In the genomic region with DNA sequence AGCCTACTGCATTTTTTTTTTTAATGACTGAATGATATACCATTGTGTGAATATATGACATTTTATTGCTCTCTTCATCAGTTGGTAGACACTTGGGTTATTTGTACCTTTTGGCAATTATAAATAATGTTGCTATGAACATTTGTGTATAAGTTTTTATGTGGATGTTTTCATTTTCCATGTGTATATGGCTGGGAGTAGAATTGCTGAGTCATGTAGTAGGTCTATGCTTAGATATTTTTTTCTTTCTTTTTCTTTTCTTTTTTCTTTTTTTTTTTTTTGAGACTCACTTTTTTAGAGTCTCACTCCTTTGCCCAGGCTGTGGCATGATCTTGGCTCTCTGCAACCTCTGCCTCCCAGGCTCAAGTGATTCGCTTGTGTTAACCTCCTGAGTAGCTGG, we compare ENCODE assay signal across 18 cellular contexts. TPM values are rescaled to one million over a fixed set of nuclear protein-coding genes. Genes with fewer than 3 reads are reported as not detected.
DNase-seq lines count a peak whose midpoint lies in the region; ATAC-seq and TF ChIP-seq lines count a peak whose summit lies in the region.
"Had no signal": no experiment of that assay in that cellular context is flagged by ENCODE, and none has a peak within 500 bp of the region (broad histone marks: within the 10 kb centered on the region; RNA-seq: fewer than 3 reads in every experiment).

No MANE protein-coding gene starts in this region.

- WGBS in thyroid gland, 2 donors: 89 to 92% methylated on average over 1 of the region's 1 CpG

- no peak overlapping the region for H2AFZ ChIP-seq in Karpas-422 (ENCODE audit: low read length)
- no peak overlapping the region for H2AFZ ChIP-seq in osteoblast (ENCODE audit: low read length)

- H3K36me3 ChIP-seq in Karpas-422 (ENCODE audit: insufficient read depth, low read length) (peaks cover 18% of the 10 kb centered on the region), brain microvascular endothelial cell (replicated peaks) (peaks cover 11% of the 10 kb centered on the region), osteoblast (ENCODE audit: insufficient read depth, low read length) (peaks cover 16% of the 10 kb centered on the region), thyroid gland (peaks cover 0 to 7% of the 10 kb centered on the region in 2 donors)
- H3K36me3 ChIP-seq: breast epithelium had no signal

- H3K9ac ChIP-seq in Karpas-422 (ENCODE audit: low read length): no peak overlapping the region
- H3K9ac ChIP-seq: BLaER1 treated with 17β-estradiol and CSF1 and Interleukin-3, amounts not matched to agents 10 nM and 100 nM had no signal

- in situ Hi-C loops in brain microvascular endothelial cell (cut with HindIII; ENCODE audit: low pct_ligation_motif_present, low sequenced_read_pairs): no loop called here

- no peaks in the 10 kb centered on the region for H3K9me3 Mint-ChIP-seq in activated CD8-positive, alpha-beta memory T cell treated with anti-CD3 and anti-CD28 coated beads, Interleukin-2, amount 10 ng/mL, durations not matched to agents 7 days and 5 days (ENCODE audit: low read depth)
- H3K9me3 Mint-ChIP-seq: memory B cell had no signal

- H3K27ac ChIP-seq in Karpas-422 (ENCODE audit: low read length): peak overlapping the region; percentile 36; the same call in 1 of the 2 replicates
- H3K27ac ChIP-seq in brain microvascular endothelial cell: peak overlapping the region; percentile 6
- H3K27ac ChIP-seq in osteoblast (ENCODE audit: low read depth, low read length): peak overlapping the region; percentile 12
- H3K27ac ChIP-seq in thyroid gland: peak overlapping the region in 1 of 3 donors; percentile 21
- H3K27ac ChIP-seq: breast epithelium, gastroesophageal sphincter, HL-60, vagina had no signal

- peak overlapping the region; percentile 34 for H3K27ac Mint-ChIP-seq in activated CD8-positive, alpha-beta memory T cell treated with anti-CD3 and anti-CD28 coated beads, Interleukin-2, amount 10 ng/mL, durations not matched to agents 7 days and 5 days
- H3K27ac Mint-ChIP-seq: memory B cell had no signal

- H3K4me3 Mint-ChIP-seq in activated CD8-positive, alpha-beta memory T cell treated with anti-CD3 and anti-CD28 coated beads, Interleukin-2, amount 10 ng/mL, durations not matched to agents 7 days and 5 days: no peak overlapping the region
- H3K4me3 Mint-ChIP-seq: memory B cell had no signal

- no peaks in the 10 kb centered on the region for H3K9me3 ChIP-seq in Karpas-422 (ENCODE audit: low read length)
- no peaks in the 10 kb centered on the region for H3K9me3 ChIP-seq in osteoblast (ENCODE audit: low read depth, low read length)
- H3K9me3 ChIP-seq in thyroid gland: no peaks in the 10 kb centered on the region
- H3K9me3 ChIP-seq: breast epithelium, gastroesophageal sphincter, vagina had no signal

- TF ChIP-seq CTCF in brain microvascular endothelial cell (IDR thresholded peaks at IDR 0.05; ENCODE audit: low read depth, low read length, missing control alignments): no peak
- no peak for TF ChIP-seq CTCF in osteoblast (IDR thresholded peaks at IDR 0.05; ENCODE audit: extremely low read depth, low read depth, low read length)
- no peak for TF ChIP-seq CTCF in thyroid gland (IDR thresholded peaks at IDR 0.05)

- ATAC-seq in activated CD8-positive, alpha-beta memory T cell treated with anti-CD3 and anti-CD28 coated beads, Interleukin-2, amount 10 ng/mL, durations not matched to agents 7 days and 5 days: no peak
- ATAC-seq: gastroesophageal sphincter had no signal

- peaks cover 8% of the 10 kb centered on the region; the same call in 1 of the 2 replicates for H4K20me1 ChIP-seq in Karpas-422 (ENCODE audit: insufficient read depth, low read depth, low read length)
- H4K20me1 ChIP-seq in osteoblast (ENCODE audit: insufficient read depth, low read length): peaks cover 7% of the 10 kb centered on the region

- peaks cover 19% of the 10 kb centered on the region for H3K4me1 Mint-ChIP-seq in activated CD8-positive, alpha-beta memory T cell treated with anti-CD3 and anti-CD28 coated beads, Interleukin-2, amount 10 ng/mL, durations not matched to agents 7 days and 5 days

- CTCF ChIA-PET in activated CD8-positive, alpha-beta memory T cell treated with anti-CD3 and anti-CD28 coated beads, Interleukin-2, amount 10 ng/mL, durations not matched to agents 7 days and 5 days (lab: Charles Lee): interaction anchor here (0.6 kb wide), 1 partner anchor 9 kb away, joined by 3 read pairs; no protein-coding TSS in a partner anchor

- DNase-seq in activated CD8-positive, alpha-beta memory T cell treated with anti-CD3 and anti-CD28 coated beads, Interleukin-2, amount 10 ng/mL, durations not matched to agents 7 days and 5 days: no peak
- DNase-seq in activated CD8-positive, alpha-beta memory T cell treated with anti-CD3 and anti-CD28 coated beads for 24 hours: no peak
- DNase-seq in Karpas-422 (no peak), brain microvascular endothelial cell (no peak), osteoblast (ENCODE audit: insufficient read length, low spot score, missing footprints) (peak; percentile 67), thyroid gland (no peak), NCI-H146 (lab: John Stamatoyannopoulos, UW) (no peak)
- DNase-seq in stimulated activated CD4-positive, alpha-beta T cell treated with anti-CD3 and anti-CD28 coated beads, Interleukin-4, amount 100 ng/mL, for 1 hour: no peak
- DNase-seq: activated CD4-positive, alpha-beta T cell treated with anti-CD3 and anti-CD28 coated beads for 48 hours; kidney glomerular epithelial cell; NCI-H2029; stimulated activated CD4-positive, alpha-beta T cell treated with anti-CD3 and anti-CD28 coated beads, Interleukin-2, amount 100 ng/mL, for 24 hours had no signal

- H3K4me2 ChIP-seq in Karpas-422 (ENCODE audit: low read depth, low read length, poor library complexity, severe bottlenecking) (no peak overlapping the region), osteoblast (ENCODE audit: insufficient read depth, low read length) (no peak overlapping the region)

- H3K4me1 ChIP-seq in Karpas-422 (ENCODE audit: low read length) (peaks cover 32% of the 10 kb centered on the region), osteoblast (ENCODE audit: insufficient read depth, low read length) (peaks cover 2% of the 10 kb centered on the region), thyroid gland (peaks cover 15 to 19% of the 10 kb centered on the region in 2 donors)
- H3K4me1 ChIP-seq: breast epithelium had no signal

- no peaks in the 10 kb centered on the region for H3K27me3 ChIP-seq in Karpas-422 (ENCODE audit: low read length)
- no peaks in the 10 kb centered on the region for H3K27me3 ChIP-seq in brain microvascular endothelial cell (replicated peaks)
- no peaks in the 10 kb centered on the region for H3K27me3 ChIP-seq in osteoblast (ENCODE audit: insufficient read depth, low read length)
- H3K27me3 ChIP-seq in thyroid gland: no peaks in the 10 kb centered on the region
- H3K27me3 ChIP-seq: BLaER1 treated with 17β-estradiol and CSF1 and Interleukin-3, amounts not matched to agents 10 nM and 100 nM; breast epithelium; gastroesophageal sphincter; vagina had no signal

- H3K79me2 ChIP-seq in Karpas-422 (ENCODE audit: low read length) (peaks cover 99% of the 10 kb centered on the region), osteoblast (ENCODE audit: insufficient read depth, low read length) (peaks cover 88% of the 10 kb centered on the region)

- H3K4me3 ChIP-seq in Karpas-422 (ENCODE audit: low read length) (no peak overlapping the region), brain microvascular endothelial cell (ENCODE audit: low read depth, low read length) (no peak overlapping the region), osteoblast (ENCODE audit: insufficient read depth, low read length) (no peak overlapping the region), thyroid gland (replicated peaks in 1 of 3) (no peak overlapping the region)
- H3K4me3 ChIP-seq: BLaER1 treated with 17β-estradiol and CSF1 and Interleukin-3, amounts not matched to agents 10 nM and 100 nM; breast epithelium; gastroesophageal sphincter; vagina had no signal

- no peak for TF ChIP-seq POLR2A in thyroid gland (IDR thresholded peaks at IDR 0.05)

- H3K27me3 Mint-ChIP-seq in activated CD8-positive, alpha-beta memory T cell treated with anti-CD3 and anti-CD28 coated beads, Interleukin-2, amount 10 ng/mL, durations not matched to agents 7 days and 5 days: no peaks in the 10 kb centered on the region
- H3K27me3 Mint-ChIP-seq: memory B cell had no signal

- intact Hi-C loops in thyroid gland (cut with DNase I): no loop called here

- peaks cover 62% of the 10 kb centered on the region for H3K36me3 Mint-ChIP-seq in activated CD8-positive, alpha-beta memory T cell treated with anti-CD3 and anti-CD28 coated beads, Interleukin-2, amount 10 ng/mL, durations not matched to agents 7 days and 5 days

- H3K9me2 ChIP-seq in Karpas-422 (replicated peaks; ENCODE audit: insufficient read depth, low read length): no peaks in the 10 kb centered on the region

RNA-seq across cellular contexts. Expression of a gene that starts 32.9 kb away (rescaled TPM):
- 10 to 100 TPM; 36.2 to 41.2 TPM for total RNA-seq in activated CD8-positive, alpha-beta memory T cell treated with anti-CD3 and anti-CD28 coated beads, Interleukin-2, amount 10 ng/mL, durations not matched to agents 7 days and 5 days
- 47.1 and 48.1 TPM in 2 replicates for total RNA-seq in Karpas-422 (2014; rRNA removed; shearing (Covaris generic); ENCODE audit: low replicate concordance)
- total RNA-seq in osteoblast (43.4 and 48.0 TPM in 2 replicates), thyroid gland (10 to 100 TPM; 68.5 to 92.7 (median 80.8) TPM)

RNA-seq across cellular contexts. Expression of a gene that starts 34.8 kb away (rescaled TPM):
- 100 to 1,000 TPM; 143 to 155 TPM for total RNA-seq in activated CD8-positive, alpha-beta memory T cell treated with anti-CD3 and anti-CD28 coated beads, Interleukin-2, amount 10 ng/mL, durations not matched to agents 7 days and 5 days
- 79.3 and 83.1 TPM in 2 replicates for total RNA-seq in Karpas-422 (2014; rRNA removed; shearing (Covaris generic); ENCODE audit: low replicate concordance)
- total RNA-seq in osteoblast: 129 and 136 TPM in 2 replicates
- total RNA-seq in thyroid gland: 100 to 1,000 TPM in 3 of 4 donors, 10 to 100 TPM in 1; 78.1 to 118 (median 111) TPM
